In genomic region chr3:120440001-120440703, GRCh38 we compare ENCODE assay signal across 1 cellular context.
TF ChIP-seq lines count a peak whose summit lies in the region.

No MANE protein-coding gene starts in this region.

TF ChIP-seq in GM23338, 12 proteins besides CTCF, POLR2A, EP300 and RAD21 (continued from another document):
- no peak for TF ChIP-seq ZNF462 (CRISPR knock-in tag; IDR thresholded peaks at IDR 0.05)
